In the genomic region with DNA sequence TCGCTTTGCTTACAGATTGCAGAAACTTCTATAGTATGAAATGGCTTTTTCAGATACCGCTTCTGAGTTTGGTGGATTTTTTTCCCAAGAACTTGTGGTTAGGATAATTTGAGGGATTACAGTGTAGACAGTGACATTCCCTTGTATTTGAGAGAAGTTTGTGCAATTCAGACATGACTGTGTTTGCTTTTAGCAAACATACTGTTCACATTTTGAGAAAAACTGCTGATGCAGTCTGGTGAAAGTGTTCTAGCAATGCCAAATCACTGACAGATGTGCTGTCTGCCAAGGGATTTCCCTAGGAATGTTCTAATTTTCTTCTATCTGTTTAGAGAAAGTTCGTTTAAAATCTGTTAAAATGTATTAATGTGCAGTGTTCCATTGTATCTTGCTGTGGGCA, we compare ENCODE assay signal across 15 cellular contexts.
DNase-seq lines count a peak whose midpoint lies in the region; ATAC-seq and TF ChIP-seq lines count a peak whose summit lies in the region.
"Had no signal": no experiment of that assay in that cellular context is flagged by ENCODE, and none has a peak within 500 bp of the region (broad histone marks: within the 10 kb centered on the region; RNA-seq: fewer than 3 reads in every experiment).

No MANE protein-coding gene starts in this region.

- TF ChIP-seq EP300 in suprapubic skin (IDR thresholded peaks at IDR 0.05), result no peak

- H3K4me3 ChIP-seq in adipocyte (ENCODE audit: low read length), result peak overlapping the region; percentile 25
- no peak overlapping the region for H3K4me3 ChIP-seq in suprapubic skin
- H3K4me3 ChIP-seq: Peyer's patch had no signal

- 45% methylated on average over 3 of the region's 3 CpGs for WGBS in suprapubic skin

- H3K9ac ChIP-seq in adipocyte (ENCODE audit: low read length), result no peak overlapping the region

- TF ChIP-seq CTCF in omental fat pad (IDR thresholded peaks at IDR 0.05), result no peak
- TF ChIP-seq CTCF in suprapubic skin (IDR thresholded peaks at IDR 0.05), result no peak

- H3K36me3 ChIP-seq in adipocyte (ENCODE audit: control insufficient read depth, insufficient read depth, low read length, severe bottlenecking), result no peaks in the 10 kb centered on the region
- H3K36me3 ChIP-seq in suprapubic skin, result no peaks in the 10 kb centered on the region
- H3K36me3 ChIP-seq: Peyer's patch had no signal

- TF ChIP-seq POLR2A in suprapubic skin (IDR thresholded peaks at IDR 0.05), result no peak

- no peaks in the 10 kb centered on the region for H3K9me3 ChIP-seq in adipocyte (ENCODE audit: control insufficient read depth, low read length)
- no peaks in the 10 kb centered on the region for H3K9me3 ChIP-seq in suprapubic skin
- H3K9me3 ChIP-seq: Peyer's patch had no signal

- no peak overlapping the region for H3K27ac ChIP-seq in suprapubic skin
- H3K27ac ChIP-seq: Peyer's patch had no signal

- H3K27me3 ChIP-seq in adipocyte (replicated peaks; ENCODE audit: control insufficient read depth, insufficient read depth, low read length) (no peaks in the 10 kb centered on the region), suprapubic skin (no peaks in the 10 kb centered on the region)
- H3K27me3 ChIP-seq: Peyer's patch had no signal

- H3K4me1 ChIP-seq in adipocyte (ENCODE audit: control insufficient read depth, insufficient read depth, low read length) (peaks cover 33% of the 10 kb centered on the region), suprapubic skin (peaks cover 8% of the 10 kb centered on the region)

- peak; percentile 18 for DNase-seq in EH (ENCODE audit: low read depth)
- peak; percentile 7 for DNase-seq in adipocyte (ENCODE audit: low read depth)
- DNase-seq in fibroblast of peridontal ligament (ENCODE audit: extremely low read depth), result peak; percentile 16
- DNase-seq in omental fat pad (ENCODE audit: low spot score), result no peak
- DNase-seq in suprapubic skin (ENCODE audit: low spot score in 2 of 2), result no peak
- DNase-seq: ACHN; CD8-positive, alpha-beta memory T cell; NCI-H1694; NCI-H446; NCI-H748 treated with DMSO at 0.1 percent for 48 hours; Peyer's patch; SHP77 treated with DMSO at 0.1 percent for 48 hours had no signal

- ATAC-seq in omental fat pad (ENCODE audit: low FRiP score), result peak; percentile 30
- no peak for ATAC-seq in GM21423 (IDR thresholded peaks at IDR 0.05; ENCODE audit: unreplicated experiment)
- no peak for ATAC-seq in GM19395 (IDR thresholded peaks at IDR 0.05; ENCODE audit: unreplicated experiment)
- no peak for ATAC-seq in GM19397 (IDR thresholded peaks at IDR 0.05; ENCODE audit: unreplicated experiment)

Comparison
In these comparisons a context has a peak if more than half of its experiments do, and no peak if none do; other contexts are left out.
1. DNase-seq: peak in EH (single experiment), adipocyte (single experiment) and fibroblast of peridontal ligament (single experiment); none in omental fat pad (single experiment) and suprapubic skin (0 of 2).